24 cellular contexts compared by ENCODE assay signal in genomic region chr18:70149616-70150301, GRCh38. TPM values are rescaled to one million over a fixed set of nuclear protein-coding genes. Genes with fewer than 3 reads are reported as not detected.
DNase-seq lines count a peak whose midpoint lies in the region; ATAC-seq, FAIRE-seq and TF ChIP-seq lines count a peak whose summit lies in the region.
"Had no signal": no experiment of that assay in that cellular context is flagged by ENCODE, and none has a peak within 500 bp of the region (broad histone marks: within the 10 kb centered on the region; RNA-seq: fewer than 3 reads in every experiment).

No MANE protein-coding gene starts in this region.

- peaks cover 8% of the 10 kb centered on the region for H3K4me1 Mint-ChIP-seq in activated CD8-positive, alpha-beta T cell treated with anti-CD3 and anti-CD28 coated beads for 36 hours (ENCODE audit: low read depth)
- peaks cover 10% of the 10 kb centered on the region for H3K4me1 Mint-ChIP-seq in activated CD8-positive, alpha-beta T cell treated with anti-CD3 and anti-CD28 coated beads, Interleukin-2, amount 10 ng/mL, durations not matched to agents 7 days and 5 days (ENCODE audit: low read depth)

- H3K27me3 ChIP-seq in bronchial epithelial cell (ENCODE audit: control insufficient read depth, insufficient read depth, low read length), result no peaks in the 10 kb centered on the region
- H3K27me3 ChIP-seq: SJCRH30 had no signal

- in situ Hi-C loops in GM13976 (cut with MboI; ENCODE audit: low sequenced_read_pairs, unreplicated experiment), result no loop called here

- FAIRE-seq in bronchial epithelial cell (lab: Jason Lieb, UNC), result no peak
- FAIRE-seq: H1 had no signal

- no peak overlapping the region for H3K4me3 ChIP-seq in bronchial epithelial cell (ENCODE audit: low read depth, low read length)
- H3K4me3 ChIP-seq: PC-9, SJCRH30 had no signal

- peak overlapping the region; percentile 32 for H3K27ac Mint-ChIP-seq in activated CD8-positive, alpha-beta T cell treated with anti-CD3 and anti-CD28 coated beads for 36 hours
- no peak overlapping the region for H3K27ac Mint-ChIP-seq in activated CD8-positive, alpha-beta T cell treated with anti-CD3 and anti-CD28 coated beads, Interleukin-2, amount 10 ng/mL, durations not matched to agents 7 days and 5 days

- DNase-seq in activated CD8-positive, alpha-beta T cell treated with anti-CD3 and anti-CD28 coated beads for 36 hours, result no peak
- no peak for DNase-seq in activated CD8-positive, alpha-beta T cell treated with anti-CD3 and anti-CD28 coated beads, Interleukin-2, amount 10 ng/mL, durations not matched to agents 7 days and 5 days
- DNase-seq in bronchial epithelial cell (ENCODE audit: low read depth) (peak; percentile 4), middle frontal gyrus (ENCODE audit: extremely low spot score, low spot score) (peak; percentile 13), NCI-H1436 (lab: John Stamatoyannopoulos, UW) (no peak), GM13976 (ENCODE audit: low spot score) (no peak)
- DNase-seq: 8988T, ACHN, DMS53, HCEC 1CT, Karpas-422, MV-4-11, NCI-H1105, NCI-H1694, NCI-H2029 treated with DMSO at 0.1 percent for 48 hours, NCI-H2227 treated with DMSO at 0.1 percent for 48 hours, NCI-H526 treated with DMSO at 0.1 percent for 48 hours, PC-9, SJCRH30 had no signal

- no peak for TF ChIP-seq CTCF in activated CD8-positive, alpha-beta T cell treated with anti-CD3 and anti-CD28 coated beads for 36 hours (IDR thresholded peaks at IDR 0.05)
- no peak for TF ChIP-seq CTCF in bronchial epithelial cell (IDR thresholded peaks at IDR 0.05; ENCODE audit: insufficient read depth, low read length, severe bottlenecking)
- TF ChIP-seq CTCF in GM13976 (IDR thresholded peaks at IDR 0.05; ENCODE audit: borderline replicate concordance, control extremely low read depth, extremely low read depth, insufficient read depth, missing control alignments), result no peak

- ATAC-seq in activated CD8-positive, alpha-beta T cell treated with anti-CD3 and anti-CD28 coated beads for 36 hours, result no peak
- no peak for ATAC-seq in activated CD8-positive, alpha-beta T cell treated with anti-CD3 and anti-CD28 coated beads, Interleukin-2, amount 10 ng/mL, durations not matched to agents 7 days and 5 days
- ATAC-seq in HG03521 (IDR thresholded peaks at IDR 0.05; ENCODE audit: unreplicated experiment) (no peak), GM19328 (IDR thresholded peaks at IDR 0.05; ENCODE audit: unreplicated experiment) (no peak)
- ATAC-seq: Right ventricle myocardium inferior, SK-N-SH treated with all-trans-retinoic acid at 6 μM for 48 hours had no signal

- intact Hi-C loops in activated CD8-positive, alpha-beta T cell treated with anti-CD3 and anti-CD28 coated beads for 36 hours (cut with micrococcal nuclease), result no loop called here

- no peak overlapping the region for H3K4me3 Mint-ChIP-seq in activated CD8-positive, alpha-beta T cell treated with anti-CD3 and anti-CD28 coated beads for 36 hours
- no peak overlapping the region for H3K4me3 Mint-ChIP-seq in activated CD8-positive, alpha-beta T cell treated with anti-CD3 and anti-CD28 coated beads, Interleukin-2, amount 10 ng/mL, durations not matched to agents 7 days and 5 days

- no peaks in the 10 kb centered on the region for H3K27me3 Mint-ChIP-seq in activated CD8-positive, alpha-beta T cell treated with anti-CD3 and anti-CD28 coated beads for 36 hours
- no peaks in the 10 kb centered on the region for H3K27me3 Mint-ChIP-seq in activated CD8-positive, alpha-beta T cell treated with anti-CD3 and anti-CD28 coated beads, Interleukin-2, amount 10 ng/mL, durations not matched to agents 7 days and 5 days (ENCODE audit: low read depth)

- no peaks in the 10 kb centered on the region for H3K9me3 Mint-ChIP-seq in activated CD8-positive, alpha-beta T cell treated with anti-CD3 and anti-CD28 coated beads for 36 hours
- H3K9me3 Mint-ChIP-seq in activated CD8-positive, alpha-beta T cell treated with anti-CD3 and anti-CD28 coated beads, Interleukin-2, amount 10 ng/mL, durations not matched to agents 7 days and 5 days (ENCODE audit: insufficient read depth), result no peaks in the 10 kb centered on the region

- POLR2A ChIA-PET in activated CD8-positive, alpha-beta T cell treated with anti-CD3 and anti-CD28 coated beads for 36 hours (lab: Charles Lee), result no interaction called here
- POLR2A ChIA-PET in activated CD8-positive, alpha-beta T cell treated with anti-CD3 and anti-CD28 coated beads, Interleukin-2, amount 10 ng/mL, durations not matched to agents 7 days and 5 days (lab: Charles Lee), result no interaction called here

- CTCF ChIA-PET in activated CD8-positive, alpha-beta T cell treated with anti-CD3 and anti-CD28 coated beads for 36 hours (lab: Charles Lee), result no interaction called here
- CTCF ChIA-PET in activated CD8-positive, alpha-beta T cell treated with anti-CD3 and anti-CD28 coated beads, Interleukin-2, amount 10 ng/mL, durations not matched to agents 7 days and 5 days (lab: Charles Lee), result no interaction called here

- H3K36me3 ChIP-seq in bronchial epithelial cell (ENCODE audit: control insufficient read depth, insufficient read depth, low read length), result no peaks in the 10 kb centered on the region
- H3K36me3 ChIP-seq: SJCRH30 had no signal

- H3K36me3 Mint-ChIP-seq in activated CD8-positive, alpha-beta T cell treated with anti-CD3 and anti-CD28 coated beads for 36 hours (ENCODE audit: low read depth), result peaks cover 31% of the 10 kb centered on the region
- peaks cover 26% of the 10 kb centered on the region for H3K36me3 Mint-ChIP-seq in activated CD8-positive, alpha-beta T cell treated with anti-CD3 and anti-CD28 coated beads, Interleukin-2, amount 10 ng/mL, durations not matched to agents 7 days and 5 days (ENCODE audit: low read depth)

RNA-seq across cellular contexts. Expression of gene RTTN, which starts 55.7 kb away (rescaled TPM):
- total RNA-seq in activated CD8-positive, alpha-beta T cell treated with anti-CD3 and anti-CD28 coated beads for 36 hours, result 10 to 100 TPM; 27.0 to 27.2 TPM
- 10 to 100 TPM; 30.1 to 30.8 TPM for total RNA-seq in activated CD8-positive, alpha-beta T cell treated with anti-CD3 and anti-CD28 coated beads, Interleukin-2, amount 10 ng/mL, durations not matched to agents 7 days and 5 days
- 22.0 and 31.3 TPM in 2 replicates for total RNA-seq in bronchial epithelial cell

Comparison
In these comparisons a context has a peak if more than half of its experiments do, and no peak if none do; other contexts are left out.
1. DNase-seq: peak in bronchial epithelial cell (single experiment) and middle frontal gyrus (single experiment); none in activated CD8-positive, alpha-beta T cell treated with anti-CD3 and anti-CD28 coated beads for 36 hours (single experiment), activated CD8-positive, alpha-beta T cell treated with anti-CD3 and anti-CD28 coated beads, Interleukin-2, amount 10 ng/mL, durations not matched to agents 7 days and 5 days (single experiment), NCI-H1436 (single experiment) and GM13976 (single experiment).